ENCODE assay signal across 31 cellular contexts in genomic region chr20:7950387-7950786, GRCh38. TPM values are rescaled to one million over a fixed set of nuclear protein-coding genes. Genes with fewer than 3 reads are reported as not detected.
"Had no signal": no experiment of that assay in that cellular context is flagged by ENCODE, and none has a peak within 500 bp of the region (broad histone marks: within the 10 kb centered on the region; RNA-seq: fewer than 3 reads in every experiment).

No MANE protein-coding gene starts in this region.

- ATAC-seq: activated naive CD4-positive, alpha-beta T cell treated with anti-CD3 and anti-CD28 coated beads, Interleukin-2, amount 50 U/mL, for 72 hours; activated T-cell treated with anti-CD3 and anti-CD28 coated beads, Interleukin-2, amount 50 U/mL, for 72 hours; foreskin keratinocyte; gastroesophageal sphincter; heart right ventricle had no signal

- H3K36me3 ChIP-seq: ascending aorta, breast epithelium, cardiac muscle cell, colonic mucosa, esophagus muscularis mucosa, gastroesophageal sphincter, heart right ventricle had no signal

- H3K4me3 Mint-ChIP-seq: activated CD4-positive, alpha-beta memory T cell treated with anti-CD3 and anti-CD28 coated beads, Interleukin-2, amount 10 ng/mL, durations not matched to agents 7 days and 5 days; activated CD4-positive, alpha-beta T cell treated with anti-CD3 and anti-CD28 coated beads, Interleukin-2, amount 10 ng/mL, durations not matched to agents 7 days and 5 days; activated naive CD4-positive, alpha-beta T cell treated with anti-CD3 and anti-CD28 coated beads, Interleukin-2, amount 10 ng/mL, durations not matched to agents 7 days and 5 days; activated naive CD8-positive, alpha-beta T cell treated with anti-CD3 and anti-CD28 coated beads, Interleukin-2, amount 10 ng/mL, durations not matched to agents 7 days and 5 days; activated T-cell treated with anti-CD3 and anti-CD28 coated beads, Interleukin-2, amount 50 U/mL, for 24 hours; activated T-cell treated with anti-CD3 and anti-CD28 coated beads, Interleukin-2, amount 50 U/mL, for 72 hours; brain had no signal

- H3K4me1 Mint-ChIP-seq: activated CD4-positive, alpha-beta memory T cell treated with anti-CD3 and anti-CD28 coated beads, Interleukin-2, amount 10 ng/mL, durations not matched to agents 7 days and 5 days; activated CD4-positive, alpha-beta T cell treated with anti-CD3 and anti-CD28 coated beads, Interleukin-2, amount 10 ng/mL, durations not matched to agents 7 days and 5 days; activated naive CD4-positive, alpha-beta T cell treated with anti-CD3 and anti-CD28 coated beads, Interleukin-2, amount 10 ng/mL, durations not matched to agents 7 days and 5 days; activated naive CD8-positive, alpha-beta T cell treated with anti-CD3 and anti-CD28 coated beads, Interleukin-2, amount 10 ng/mL, durations not matched to agents 7 days and 5 days; brain had no signal

- H3K27me3 Mint-ChIP-seq: activated naive CD4-positive, alpha-beta T cell treated with anti-CD3 and anti-CD28 coated beads, Interleukin-2, amount 10 ng/mL, durations not matched to agents 7 days and 5 days had no signal

- H3K27ac ChIP-seq: ascending aorta, breast epithelium, cardiac muscle cell, colonic mucosa, esophagus muscularis mucosa, foreskin keratinocyte, gastroesophageal sphincter, heart right ventricle had no signal

- H3K36me3 Mint-ChIP-seq: activated naive CD4-positive, alpha-beta T cell treated with anti-CD3 and anti-CD28 coated beads, Interleukin-2, amount 10 ng/mL, durations not matched to agents 7 days and 5 days; activated naive CD8-positive, alpha-beta T cell treated with anti-CD3 and anti-CD28 coated beads, Interleukin-2, amount 10 ng/mL, durations not matched to agents 7 days and 5 days; brain had no signal

- DNase-seq: activated CD4-positive, alpha-beta memory T cell treated with anti-CD3 and anti-CD28 coated beads, Interleukin-2, amount 10 ng/mL, durations not matched to agents 7 days and 5 days; activated CD4-positive, alpha-beta T cell treated with anti-CD3 and anti-CD28 coated beads for 1 hour; activated CD4-positive, alpha-beta T cell treated with anti-CD3 and anti-CD28 coated beads for 4 hours; activated CD4-positive, alpha-beta T cell treated with anti-CD3 and anti-CD28 coated beads, Interleukin-2, amount 10 ng/mL, durations not matched to agents 7 days and 5 days; activated CD4-positive, alpha-beta T cell treated with anti-CD3 and anti-CD28 coated beads, Interleukin-2, amount 50 U/mL, for 4 hours; activated CD8-positive, alpha-beta memory T cell treated with anti-CD3 and anti-CD28 coated beads, Interleukin-2, amount 50 U/mL, for 48 hours; activated gamma-delta T cell; activated naive CD4-positive, alpha-beta T cell; activated naive CD4-positive, alpha-beta T cell treated with anti-CD3 and anti-CD28 coated beads, Interleukin-2, amount 10 ng/mL, durations not matched to agents 7 days and 5 days; activated naive CD8-positive, alpha-beta T cell treated with anti-CD3 and anti-CD28 coated beads, Interleukin-2, amount 10 ng/mL, durations not matched to agents 7 days and 5 days; activated T-cell treated with anti-CD3 and anti-CD28 coated beads for 4 hours; activated T-cell treated with anti-CD3 and anti-CD28 coated beads, Interleukin-2, amount 50 U/mL, for 24 hours; activated T-cell treated with anti-CD3 and anti-CD28 coated beads, Interleukin-2, amount 50 U/mL, for 72 hours; central memory CD4-positive, alpha-beta T cell; cerebellar nuclear complex; colonic mucosa; effector memory CD4-positive, alpha-beta T cell; erythroblast; foreskin keratinocyte; heart right ventricle; T-helper 2 cell had no signal

- H3K4me1 ChIP-seq: ascending aorta, breast epithelium, colonic mucosa, foreskin keratinocyte, heart right ventricle had no signal

- H3K9me3 ChIP-seq: ascending aorta had no signal

- H3K9me3 Mint-ChIP-seq: activated CD4-positive, alpha-beta memory T cell treated with anti-CD3 and anti-CD28 coated beads, Interleukin-2, amount 10 ng/mL, durations not matched to agents 7 days and 5 days; activated CD4-positive, alpha-beta T cell treated with anti-CD3 and anti-CD28 coated beads, Interleukin-2, amount 10 ng/mL, durations not matched to agents 7 days and 5 days had no signal

- H3K27ac Mint-ChIP-seq: activated CD4-positive, alpha-beta memory T cell treated with anti-CD3 and anti-CD28 coated beads, Interleukin-2, amount 10 ng/mL, durations not matched to agents 7 days and 5 days; activated CD4-positive, alpha-beta T cell treated with anti-CD3 and anti-CD28 coated beads, Interleukin-2, amount 10 ng/mL, durations not matched to agents 7 days and 5 days; activated naive CD4-positive, alpha-beta T cell treated with anti-CD3 and anti-CD28 coated beads, Interleukin-2, amount 10 ng/mL, durations not matched to agents 7 days and 5 days; activated naive CD4-positive, alpha-beta T cell treated with anti-CD3 and anti-CD28 coated beads, Interleukin-2, amount 50 U/mL, for 72 hours; activated naive CD8-positive, alpha-beta T cell treated with anti-CD3 and anti-CD28 coated beads, Interleukin-2, amount 10 ng/mL, durations not matched to agents 7 days and 5 days; activated T-cell treated with anti-CD3 and anti-CD28 coated beads, Interleukin-2, amount 50 U/mL, for 24 hours; activated T-cell treated with anti-CD3 and anti-CD28 coated beads, Interleukin-2, amount 50 U/mL, for 72 hours; brain had no signal

- H3K27me3 ChIP-seq: ascending aorta, breast epithelium, cardiac muscle cell, colonic mucosa, esophagus muscularis mucosa, gastroesophageal sphincter, heart right ventricle had no signal

- H3K4me3 ChIP-seq: ascending aorta, breast epithelium, cardiac muscle cell, colonic mucosa, esophagus muscularis mucosa, gastroesophageal sphincter, heart right ventricle had no signal

RNA-seq across cellular contexts. Expression of gene HAO1, which starts 10.1 kb away (rescaled TPM):
- total RNA-seq: activated CD4-positive, alpha-beta memory T cell treated with anti-CD3 and anti-CD28 coated beads, Interleukin-2, amount 10 ng/mL, durations not matched to agents 7 days and 5 days; activated CD4-positive, alpha-beta T cell treated with anti-CD3 and anti-CD28 coated beads, Interleukin-2, amount 10 ng/mL, durations not matched to agents 7 days and 5 days; activated naive CD4-positive, alpha-beta T cell treated with anti-CD3 and anti-CD28 coated beads, Interleukin-2, amount 50 U/mL, for 72 hours; activated naive CD8-positive, alpha-beta T cell treated with anti-CD3 and anti-CD28 coated beads, Interleukin-2, amount 10 ng/mL, durations not matched to agents 7 days and 5 days; activated T-cell treated with anti-CD3 and anti-CD28 coated beads, Interleukin-2, amount 50 U/mL, for 72 hours; ascending aorta; breast epithelium; cardiac muscle cell; colonic mucosa; dermis microvascular lymphatic vessel endothelial cell; esophagus muscularis mucosa; foreskin keratinocyte; gastroesophageal sphincter; glomerular endothelial cell; heart right ventricle; T-helper 1 cell treated with Interleukin-12 subunit alpha and Interleukin-12 subunit beta and Interleukin-4 antibody, amounts not matched to agents 30 ng/mL and 1 ng/mL, for 36 hours had no signal
- polyA plus RNA-seq: cardiac muscle cell, foreskin keratinocyte, heart right ventricle had no signal
